12 cellular contexts compared by ENCODE assay signal in the genomic region with DNA sequence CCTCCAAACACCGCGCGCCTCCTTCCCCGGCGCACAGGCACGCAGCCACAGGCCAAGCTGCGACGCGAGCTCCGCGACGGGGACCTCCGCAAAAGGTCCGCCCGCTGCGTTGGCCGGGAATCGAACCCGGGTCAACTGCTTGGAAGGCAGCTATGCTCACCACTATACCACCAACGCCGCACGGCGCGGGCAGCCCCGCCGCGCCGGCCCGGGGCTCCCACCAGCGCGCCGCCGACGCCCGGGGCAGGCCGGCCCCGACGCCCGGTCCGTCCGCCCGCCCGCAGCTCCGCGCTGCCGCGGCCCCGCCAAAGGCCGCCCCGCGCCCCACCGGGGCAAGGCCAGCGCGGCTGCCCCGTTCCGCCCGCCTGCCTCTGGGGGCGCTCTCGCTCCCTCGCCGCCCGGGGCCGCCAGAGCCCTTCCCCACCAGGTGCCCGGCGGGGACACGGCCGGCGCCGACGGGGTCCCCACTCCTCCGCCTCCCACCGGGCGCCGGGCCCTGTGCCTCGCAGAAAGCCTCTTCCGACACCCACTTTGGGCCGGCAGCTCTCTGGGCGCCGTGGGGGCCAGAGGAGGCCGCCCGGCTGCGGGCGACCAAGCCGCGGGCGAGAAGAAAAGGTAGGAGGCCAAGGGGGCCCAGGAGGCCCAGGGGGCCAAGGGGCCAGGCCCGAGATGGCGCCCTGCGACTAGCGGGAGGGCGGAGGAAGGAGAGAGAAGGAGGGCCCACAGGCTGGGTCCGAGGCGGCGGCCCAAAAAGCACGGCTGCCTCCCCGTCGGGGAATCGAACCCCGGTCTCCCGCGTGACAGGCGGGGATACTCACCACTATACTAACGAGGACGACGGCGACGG. TPM values are rescaled to one million over a fixed set of nuclear protein-coding genes. Genes with fewer than 3 reads are reported as not detected.
A peak's percentile ranks its signal among the peaks of the same experiment; 100 is the strongest.
DNase-seq lines count a peak whose midpoint lies in the region; ATAC-seq and TF ChIP-seq lines count a peak whose summit lies in the region.
"Not testable (repeated sequence)": the region's sequence is repeated elsewhere in the genome, so short reads cannot be mapped to it uniquely, and the experiment has no call there.
"Had no signal": no experiment of that assay in that cellular context is flagged by ENCODE, and none has a peak within 500 bp of the region (broad histone marks: within the 10 kb centered on the region; RNA-seq: fewer than 3 reads in every experiment).

No MANE protein-coding gene starts in this region.

- peaks cover 28% of the 10 kb centered on the region for H3K27me3 ChIP-seq in GM23338 (ENCODE audit: insufficient read depth)

- not testable (repeated sequence) for H3K27me3 Mint-ChIP-seq in GM23338 (ENCODE audit: insufficient read depth, low read depth, poor library complexity); activated CD8-positive, alpha-beta T cell treated with anti-CD3 and anti-CD28 coated beads for 36 hours; stimulated activated naive B cell treated with anti-CD40 and anti-IgM and Interleukin-4, amounts not matched to agents 10 μg/mL and 1 μg/mL and 100 μg/mL, for 72 hours

- not testable (repeated sequence) for TF ChIP-seq CTCF in GM23338 (conservative IDR thresholded peaks at IDR 0.05; ENCODE audit: low read depth in 2 of 2); activated CD8-positive, alpha-beta T cell treated with anti-CD3 and anti-CD28 coated beads for 36 hours (IDR thresholded peaks at IDR 0.05)

- H3K9me3 Mint-ChIP-seq in GM23338; activated CD8-positive, alpha-beta T cell treated with anti-CD3 and anti-CD28 coated beads for 36 hours; stimulated activated naive B cell treated with anti-CD40 and anti-IgM and Interleukin-4, amounts not matched to agents 10 μg/mL and 1 μg/mL and 100 μg/mL, for 72 hours: not testable (repeated sequence)

- H2AFZ ChIP-seq in GM23338: not testable (repeated sequence)

- not testable (repeated sequence) for H3K36me3 Mint-ChIP-seq in GM23338 (ENCODE audit: low read depth); activated CD8-positive, alpha-beta T cell treated with anti-CD3 and anti-CD28 coated beads for 36 hours (ENCODE audit: low read depth); stimulated activated naive B cell treated with anti-CD40 and anti-IgM and Interleukin-4, amounts not matched to agents 10 μg/mL and 1 μg/mL and 100 μg/mL, for 72 hours

- ATAC-seq in GM18867 (IDR thresholded peaks at IDR 0.05; ENCODE audit: unreplicated experiment) (peak; percentile 26), GM19455 (IDR thresholded peaks at IDR 0.05; ENCODE audit: unreplicated experiment) (peak; percentile 27), GM23338 (peak; percentile 28), HG02970 (IDR thresholded peaks at IDR 0.05; ENCODE audit: low FRiP score, unreplicated experiment) (peak; percentile 11), HG03439 (IDR thresholded peaks at IDR 0.05; ENCODE audit: unreplicated experiment) (peak; percentile 31), Right ventricle myocardium inferior (peak; percentile 14)
- ATAC-seq in activated CD8-positive, alpha-beta T cell treated with anti-CD3 and anti-CD28 coated beads for 36 hours: peak; percentile 29
- ATAC-seq in stimulated activated naive B cell treated with anti-CD40 and anti-IgM and Interleukin-4, amounts not matched to agents 10 μg/mL and 1 μg/mL and 100 μg/mL, for 72 hours (replicated peaks): peak; percentile 2

- H3K27ac ChIP-seq in GM23338 (ENCODE audit: low read depth): not testable (repeated sequence)

- intact Hi-C loops in activated CD8-positive, alpha-beta T cell treated with anti-CD3 and anti-CD28 coated beads for 36 hours (cut with micrococcal nuclease); Right ventricle myocardium inferior (cut with DNase I): not testable (repeated sequence)

- H3K9me2 ChIP-seq in GM23338 (ENCODE audit: insufficient read depth): not testable (repeated sequence)

- POLR2A ChIA-PET in activated CD8-positive, alpha-beta T cell treated with anti-CD3 and anti-CD28 coated beads for 36 hours (lab: Charles Lee): not testable (repeated sequence)

- CTCF ChIA-PET in activated CD8-positive, alpha-beta T cell treated with anti-CD3 and anti-CD28 coated beads for 36 hours (lab: Charles Lee): not testable (repeated sequence)

- not testable (repeated sequence) for DNase-seq in GM23338 (ENCODE audit: low spot score); activated CD8-positive, alpha-beta T cell treated with anti-CD3 and anti-CD28 coated beads for 36 hours; Right ventricle myocardium inferior (ENCODE audit: missing footprints); stimulated activated naive B cell treated with anti-CD40 and anti-IgM and Interleukin-4, amounts not matched to agents 10 μg/mL and 1 μg/mL and 100 μg/mL, for 72 hours

- H3F3A ChIP-seq in GM23338 (replicated peaks; ENCODE audit: low read depth): not testable (repeated sequence)

- H3K4me3 ChIP-seq in GM23338: not testable (repeated sequence)

- H3K27ac Mint-ChIP-seq in GM23338; activated CD8-positive, alpha-beta T cell treated with anti-CD3 and anti-CD28 coated beads for 36 hours; stimulated activated naive B cell treated with anti-CD40 and anti-IgM and Interleukin-4, amounts not matched to agents 10 μg/mL and 1 μg/mL and 100 μg/mL, for 72 hours: not testable (repeated sequence)

- not testable (repeated sequence) for H3K4me3 Mint-ChIP-seq in GM23338; activated CD8-positive, alpha-beta T cell treated with anti-CD3 and anti-CD28 coated beads for 36 hours; stimulated activated naive B cell treated with anti-CD40 and anti-IgM and Interleukin-4, amounts not matched to agents 10 μg/mL and 1 μg/mL and 100 μg/mL, for 72 hours

- H4K20me1 ChIP-seq in GM23338 (replicated peaks; ENCODE audit: insufficient read depth): not testable (repeated sequence)

- H3K4me2 ChIP-seq in GM23338: not testable (repeated sequence)

- not testable (repeated sequence) for H3K79me2 ChIP-seq in GM23338 (replicated peaks; ENCODE audit: insufficient read depth)

- H3K4me1 Mint-ChIP-seq in GM23338; activated CD8-positive, alpha-beta T cell treated with anti-CD3 and anti-CD28 coated beads for 36 hours (ENCODE audit: low read depth); stimulated activated naive B cell treated with anti-CD40 and anti-IgM and Interleukin-4, amounts not matched to agents 10 μg/mL and 1 μg/mL and 100 μg/mL, for 72 hours: not testable (repeated sequence)

- H3K36me3 ChIP-seq in GM23338 (ENCODE audit: insufficient read depth): not testable (repeated sequence)

- H3K4me1 ChIP-seq in GM23338 (ENCODE audit: insufficient read depth): not testable (repeated sequence)

RNA-seq across cellular contexts. Expression of a gene that starts 50.2 kb away (rescaled TPM):
- 1.3 TPM in 1 of 2 replicates, not detected in the other for total RNA-seq in GM23338 (2014; rRNA removed; shearing (Covaris generic))
- polyA plus RNA-seq in GM23338 (2016; fragmentation: Nextera tagmentation; extraction: Ambion mirVana): 0.08 and 0.38 TPM in 2 replicates
- total RNA-seq in activated CD8-positive, alpha-beta T cell treated with anti-CD3 and anti-CD28 coated beads for 36 hours: not detected
- total RNA-seq in Right ventricle myocardium inferior: 22.1 TPM
- total RNA-seq: activated CD8-positive, alpha-beta memory T cell treated with anti-CD3 and anti-CD28 coated beads for 36 hours; bronchial epithelial cell; progenitor cell of endocrine pancreas had no signal
- polyA plus RNA-seq: CD4-positive, alpha-beta memory T cell had no signal
